Comparison of ENCODE assay signal across 7 cellular contexts in the genomic region with DNA sequence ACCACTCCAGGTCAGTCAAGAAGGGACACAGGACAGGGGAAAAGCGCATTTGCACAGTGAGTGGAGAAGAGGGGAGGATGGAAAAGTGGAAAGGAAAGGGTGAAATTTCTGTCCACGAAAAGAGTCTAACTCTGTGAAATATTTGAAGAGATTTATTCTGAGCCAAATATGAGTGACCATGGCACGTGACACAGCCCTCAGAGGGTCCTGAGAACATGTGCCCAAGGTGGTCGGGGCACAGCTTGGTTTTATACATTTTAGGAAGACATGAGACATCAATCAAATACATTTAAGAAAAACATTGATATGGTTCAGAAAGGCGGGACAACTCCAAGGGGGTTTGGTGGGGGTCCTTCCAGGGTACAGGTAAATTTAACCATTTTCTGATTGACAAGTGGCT.
"Had no signal": no experiment of that assay in that cellular context is flagged by ENCODE, and none has a peak within 500 bp of the region (broad histone marks: within the 10 kb centered on the region; RNA-seq: fewer than 3 reads in every experiment).

No MANE protein-coding gene starts in this region.

- H3K4me2 ChIP-seq: KMS-11 had no signal

- H3K4me3 ChIP-seq: K562 had no signal

- H3K27ac ChIP-seq: HL-60, KMS-11 had no signal

- H3K9ac ChIP-seq: KMS-11 had no signal

- FAIRE-seq: HTR-8/SVneo, K562 had no signal

- DNase-seq: IMR-90, KBM-7, KG1 had no signal

- ATAC-seq: K562 had no signal
